ENCODE assay signal across 9 cellular contexts in the genomic region with DNA sequence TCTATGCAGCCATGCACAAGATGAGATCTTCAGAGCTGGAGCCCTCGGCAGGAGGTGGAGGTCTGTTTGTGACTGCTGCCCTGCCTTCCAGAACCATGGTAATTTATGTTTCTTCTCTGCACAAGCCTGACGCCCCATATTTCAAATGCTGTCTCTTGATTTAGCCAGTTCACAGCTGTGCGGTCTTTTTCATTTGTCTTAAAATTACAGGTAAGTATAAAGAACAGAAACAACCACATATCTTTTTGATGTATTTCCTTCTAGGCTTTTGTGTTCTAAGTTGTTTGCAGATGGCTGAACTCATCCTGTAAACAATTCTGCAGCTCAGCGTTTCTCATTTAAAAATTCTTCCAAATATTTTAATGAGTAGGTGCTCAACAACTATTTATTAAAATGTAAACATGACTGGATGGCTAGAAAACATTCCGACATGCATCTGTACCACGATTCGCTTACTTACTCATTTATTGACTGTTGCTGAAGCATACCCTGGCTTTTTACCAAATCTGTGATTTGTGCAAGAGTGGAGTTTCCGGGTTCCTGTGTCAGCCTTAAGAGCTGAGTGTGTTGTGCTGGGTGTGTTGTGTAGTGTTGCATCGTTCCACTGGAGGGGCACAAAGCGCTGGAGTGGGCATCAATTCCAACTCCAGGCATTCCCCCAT. TPM values are rescaled to one million over a fixed set of nuclear protein-coding genes. Genes with fewer than 3 reads are reported as not detected.
DNase-seq lines count a peak whose midpoint lies in the region; ATAC-seq and TF ChIP-seq lines count a peak whose summit lies in the region.
"Had no signal": no experiment of that assay in that cellular context is flagged by ENCODE, and none has a peak within 500 bp of the region (broad histone marks: within the 10 kb centered on the region; RNA-seq: fewer than 3 reads in every experiment).

No MANE protein-coding gene starts in this region.

- H3K9me3 ChIP-seq in smooth muscle cell (replicated peaks; ENCODE audit: low read depth): no peaks in the 10 kb centered on the region
- H3K9me3 ChIP-seq: BLaER1 had no signal

- H3K4me1 ChIP-seq in smooth muscle cell (ENCODE audit: low read depth): peaks cover 8% of the 10 kb centered on the region

- WGBS in smooth muscle cell (ENCODE audit: low lambda C conversion rate): 56% methylated on average over 10 of the region's 10 CpGs

- no peak overlapping the region for H2AFZ ChIP-seq in smooth muscle cell (ENCODE audit: low read depth)

- H3K27ac ChIP-seq in RWPE1 (no peak overlapping the region), dorsolateral prefrontal cortex (peak overlapping the region in 31 of 59 donors; percentile 0 to 82 (median 39)), smooth muscle cell (ENCODE audit: low read depth) (no peak overlapping the region)
- H3K27ac ChIP-seq: BLaER1 had no signal

- DNase-seq in activated CD8-positive, alpha-beta memory T cell treated with anti-CD3 and anti-CD28 coated beads, Interleukin-2, amount 50 U/mL, for 1 hour (ENCODE audit: extremely low read depth): peak; percentile 29
- no peak for DNase-seq in activated CD8-positive, alpha-beta memory T cell treated with anti-CD3 and anti-CD28 coated beads, Interleukin-2, amount 50 U/mL, for 48 hours
- peak; percentile 30 for DNase-seq in RWPE1 (ENCODE audit: low spot score)
- DNase-seq in dorsolateral prefrontal cortex: no peak
- DNase-seq in smooth muscle cell (lab: John Stamatoyannopoulos, UW; ENCODE audit: unreplicated experiment): no peak
- no peak for DNase-seq in GOT3 (lab: John Stamatoyannopoulos, UW)
- no peak for DNase-seq in mucosa of gallbladder (ENCODE audit: low spot score)
- no peak for DNase-seq in left colon

- H3K27me3 ChIP-seq in dorsolateral prefrontal cortex (no peaks in the 10 kb centered on the region), smooth muscle cell (ENCODE audit: low read depth) (no peaks in the 10 kb centered on the region)
- H3K27me3 ChIP-seq: BLaER1 had no signal

- no peak overlapping the region for H3K9ac ChIP-seq in smooth muscle cell (ENCODE audit: low read depth)
- H3K9ac ChIP-seq: BLaER1 had no signal

- POLR2A ChIA-PET in RWPE1 (lab: Yijun Ruan, JAX; ENCODE audit: low non-redundant PET): no interaction called here

- peak overlapping the region; percentile 6 for H3K4me2 ChIP-seq in smooth muscle cell
- H3K4me2 ChIP-seq: BLaER1 had no signal

- H4K20me1 ChIP-seq in smooth muscle cell (ENCODE audit: low read depth): peaks cover 3% of the 10 kb centered on the region

- H3K79me2 ChIP-seq in smooth muscle cell (ENCODE audit: low read depth): no peaks in the 10 kb centered on the region

- TF ChIP-seq CTCF in RWPE1 (conservative IDR thresholded peaks at IDR 0.05; ENCODE audit: low read depth): no peak
- TF ChIP-seq CTCF in dorsolateral prefrontal cortex (IDR thresholded peaks at IDR 0.05 in 54 of 56, conservative IDR thresholded peaks at IDR 0.05 in 2 of 56; ENCODE audit: low read depth in 1 of 56, partially characterized antibody in 56 of 56): no peak
- no peak for TF ChIP-seq CTCF in smooth muscle cell (IDR thresholded peaks at IDR 0.05; ENCODE audit: borderline replicate concordance, insufficient read depth, poor library complexity, severe bottlenecking)

- CTCF ChIA-PET in RWPE1 (lab: Yijun Ruan, JAX): no interaction called here

- no peaks in the 10 kb centered on the region for H3K36me3 ChIP-seq in smooth muscle cell (ENCODE audit: low read depth)

- H3K4me3 ChIP-seq in dorsolateral prefrontal cortex (peak overlapping the region in 3 of 59 donors; percentile 0 to 22 (median 2)), smooth muscle cell (no peak overlapping the region)
- H3K4me3 ChIP-seq: BLaER1 had no signal

- H3F3A ChIP-seq in smooth muscle cell (ENCODE audit: low read depth): no peaks in the 10 kb centered on the region

- intact Hi-C loops in dorsolateral prefrontal cortex (cut with DNase I) (loop anchor here in 1 of 2 donors (10.0 kb wide), 1 partner anchor 49 kb away; no protein-coding TSS in a partner anchor), left colon (cut with DNase I, micrococcal nuclease) (no loop called here)

- no peak for ATAC-seq in left colon

RNA-seq across cellular contexts. Expression of gene PIP4K2A, which starts 58.9 kb away (rescaled TPM):
- total RNA-seq in dorsolateral prefrontal cortex (100 to 1,000 TPM in 115 of 120 experiments, 10 to 100 TPM in 5; 77.5 to 992 (median 272) TPM), smooth muscle cell (8.9 and 13.7 TPM in 2 replicates), mucosa of gallbladder (55.2 TPM), left colon (10 to 100 TPM; 11.3 to 16.8 TPM)
- polyA plus RNA-seq in smooth muscle cell: 7.5 and 7.9 TPM in 2 replicates

Comparison
In these comparisons a context has a peak if more than half of its experiments do, and no peak if none do; other contexts are left out.
1. DNase-seq: peak in activated CD8-positive, alpha-beta memory T cell treated with anti-CD3 and anti-CD28 coated beads, Interleukin-2, amount 50 U/mL, for 1 hour (single experiment) and RWPE1 (single experiment); none in activated CD8-positive, alpha-beta memory T cell treated with anti-CD3 and anti-CD28 coated beads, Interleukin-2, amount 50 U/mL, for 48 hours (single experiment), dorsolateral prefrontal cortex (0 of 10), smooth muscle cell (single experiment), GOT3 (single experiment), mucosa of gallbladder (single experiment) and left colon (0 of 2).
2. H3K27ac ChIP-seq: peak in dorsolateral prefrontal cortex (31 of 59); none in RWPE1 (single experiment) and smooth muscle cell (single experiment).